Comparison of ENCODE assay signal across 11 cellular contexts in the genomic region with DNA sequence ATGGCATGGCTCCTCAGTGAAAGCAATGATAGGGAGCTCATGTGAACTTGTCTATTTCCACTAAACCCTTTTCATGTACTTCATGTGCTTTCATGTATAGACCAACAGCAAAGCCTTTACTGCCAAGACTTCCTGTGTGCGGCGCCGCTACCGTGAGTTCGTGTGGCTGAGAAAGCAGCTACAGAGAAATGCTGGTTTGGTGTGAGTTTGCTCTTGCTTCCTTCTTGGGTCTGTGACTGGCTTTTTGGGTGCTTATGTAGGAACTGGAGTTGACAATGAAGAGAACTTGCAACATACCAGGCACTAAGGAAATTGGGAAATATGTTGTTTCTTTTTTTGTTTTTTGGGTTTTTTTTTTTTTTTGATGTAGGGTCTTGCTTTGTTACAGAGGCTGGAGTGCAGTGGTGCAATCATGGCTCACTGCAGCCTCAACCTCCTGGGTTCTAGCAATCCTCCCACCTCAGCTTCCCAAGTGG. TPM values are rescaled to one million over a fixed set of nuclear protein-coding genes. Genes with fewer than 3 reads are reported as not detected.
DNase-seq lines count a peak whose midpoint lies in the region; ATAC-seq and TF ChIP-seq lines count a peak whose summit lies in the region.
"Had no signal": no experiment of that assay in that cellular context is flagged by ENCODE, and none has a peak within 500 bp of the region (broad histone marks: within the 10 kb centered on the region; RNA-seq: fewer than 3 reads in every experiment).

No MANE protein-coding gene starts in this region.

- 84% methylated on average over 5 of the region's 5 CpGs for WGBS in right cardiac atrium
- no CpG with 5 or more reads among the region's 5 CpGs for WGBS in H9 (ENCODE audit: extremely low coverage, insufficient read length, low lambda C conversion rate)

- no peak overlapping the region for H2AK5ac ChIP-seq in H9 (ENCODE audit: insufficient read length, low read length)

- peak overlapping the region in 6 of 7 donors; percentile 45 to 71 (median 54) for H3K4me3 Mint-ChIP-seq in CD8-positive, alpha-beta memory T cell
- H3K4me3 Mint-ChIP-seq in H9: no peak overlapping the region
- H3K4me3 Mint-ChIP-seq: WTC11 had no signal

- H3K4me1 Mint-ChIP-seq in CD8-positive, alpha-beta memory T cell: peaks cover 37 to 48% (median 43%) of the 10 kb centered on the region in 3 donors
- peaks cover 7 to 8% of the 10 kb centered on the region in 2 experiments for H3K4me1 Mint-ChIP-seq in H9

- H3K79me1 ChIP-seq in H9 (ENCODE audit: insufficient read depth, low read depth, low read length, poor library complexity, severe bottlenecking): peaks cover 4% of the 10 kb centered on the region

- no peak overlapping the region for H2BK20ac ChIP-seq in H9 (ENCODE audit: low read depth, low read length, poor library complexity, severe bottlenecking)

- H2BK15ac ChIP-seq in H9 (ENCODE audit: low read depth, low read length): no peak overlapping the region

- H3K4me2 ChIP-seq in H9 (ENCODE audit: insufficient read depth, insufficient read length, low read length): no peak overlapping the region

- no peak overlapping the region for H3K9ac ChIP-seq in H9 (ENCODE audit: extremely low read depth, insufficient read length, low read length)

- H4K91ac ChIP-seq in H9 (ENCODE audit: insufficient read length, low read depth, low read length): no peak overlapping the region

- H4K5ac ChIP-seq in H9 (ENCODE audit: insufficient read length, low read depth, low read length): no peak overlapping the region

- DNase-seq in CD8-positive, alpha-beta memory T cell: peak; percentile 6 to 62 (median 40)
- peak; percentile 35 for DNase-seq in activated CD4-positive, alpha-beta T cell treated with anti-CD3 and anti-CD28 coated beads for 1 hour
- DNase-seq in right cardiac atrium: peak in 2 of 3 donors; percentile 66 to 68
- DNase-seq in H9: no peak
- no peak for DNase-seq in occipital lobe (lab: John Stamatoyannopoulos, UW)
- no peak for DNase-seq in NCI-H2227 (lab: John Stamatoyannopoulos, UW; ENCODE audit: unreplicated experiment)
- DNase-seq in ureter (ENCODE audit: low spot score): no peak
- DNase-seq: COR-L47, posterior cingulate gyrus had no signal

- POLR2A ChIA-PET in CD8-positive, alpha-beta memory T cell (lab: Charles Lee): interaction anchor here (0.6 to 0.7 kb wide), 2 partner anchors 10 to 18 kb away, joined by 4 read pairs; no protein-coding TSS in a partner anchor

- no peak overlapping the region for H2AFZ ChIP-seq in H9 (ENCODE audit: low read length)

- peaks cover 8% of the 10 kb centered on the region; the same call in 1 of the 2 replicates for H3K79me2 ChIP-seq in H9 (ENCODE audit: insufficient read depth, low read length)

- no peaks in the 10 kb centered on the region for H3K27me3 ChIP-seq in CD8-positive, alpha-beta memory T cell (ENCODE audit: insufficient read depth, low read length, poor library complexity, severe bottlenecking)
- H3K27me3 ChIP-seq in right cardiac atrium (ENCODE audit: control insufficient read depth, insufficient read depth) (no peaks in the 10 kb centered on the region), H9 (ENCODE audit: insufficient read depth, low read length) (no peaks in the 10 kb centered on the region)

- H3K36me3 ChIP-seq in CD8-positive, alpha-beta memory T cell (ENCODE audit: insufficient read depth, low read length): peaks cover 13% of the 10 kb centered on the region

- ATAC-seq in HG02763 (IDR thresholded peaks at IDR 0.05; ENCODE audit: unreplicated experiment): peak; percentile 42
- ATAC-seq in right cardiac atrium: peak in 1 of 2 donors; percentile 36
- ATAC-seq: WTC11 had no signal

- no peak overlapping the region for H2BK120ac ChIP-seq in H9 (ENCODE audit: low read depth, low read length, poor library complexity, severe bottlenecking)

- no peaks in the 10 kb centered on the region for H3K9me3 ChIP-seq in CD8-positive, alpha-beta memory T cell (ENCODE audit: low read length)
- H3K9me3 ChIP-seq in right cardiac atrium (ENCODE audit: control insufficient read depth, low read length): no peaks in the 10 kb centered on the region
- no peaks in the 10 kb centered on the region for H3K9me3 ChIP-seq in H9 (ENCODE audit: control insufficient read depth, low read depth, low read length)

- no peak overlapping the region for H3K18ac ChIP-seq in H9 (ENCODE audit: insufficient read length, low read depth, low read length)

- peak overlapping the region; percentile 44 to 90 (median 85) for H3K27ac Mint-ChIP-seq in CD8-positive, alpha-beta memory T cell
- no peak overlapping the region for H3K27ac Mint-ChIP-seq in H9
- H3K27ac Mint-ChIP-seq: WTC11 had no signal

- H2BK5ac ChIP-seq in H9 (ENCODE audit: insufficient read length, low read length): no peak overlapping the region

- H3K23ac ChIP-seq in H9 (ENCODE audit: insufficient read length, low read depth, low read length): no peak overlapping the region

- CTCF ChIA-PET in CD8-positive, alpha-beta memory T cell (lab: Charles Lee): interaction anchor here (0.7 to 2.2 kb wide), 5 partner anchors 8 to 87 kb away, joined by 3 to 11 read pairs (median 3); no protein-coding TSS in a partner anchor

- H3K4me1 ChIP-seq in CD8-positive, alpha-beta memory T cell (ENCODE audit: insufficient read depth, low read length): peaks cover 30% of the 10 kb centered on the region
- H3K4me1 ChIP-seq in right cardiac atrium (ENCODE audit: control insufficient read depth, insufficient read depth, low read length) (no peaks in the 10 kb centered on the region), H9 (ENCODE audit: insufficient read depth, low read length) (peaks cover 4% of the 10 kb centered on the region; the same call in 1 of the 2 replicates)

- no peaks in the 10 kb centered on the region for H4K20me1 ChIP-seq in H9 (ENCODE audit: control insufficient read depth, insufficient read depth, insufficient read length)

- H3K56ac ChIP-seq in H9 (ENCODE audit: insufficient read length, low read depth, low read length): no peak overlapping the region

- H3K14ac ChIP-seq in H9 (ENCODE audit: insufficient read depth, low read length): no peak overlapping the region

- peaks cover 0 to 29% (median 2%) of the 10 kb centered on the region in 3 donors for H3K36me3 Mint-ChIP-seq in CD8-positive, alpha-beta memory T cell
- peaks cover 8 to 36% (median 34%) of the 10 kb centered on the region in 3 experiments; a peak in 6 of 7 replicates for H3K36me3 Mint-ChIP-seq in H9 (ENCODE audit: insufficient read depth in 1 of 3, low read depth in 3 of 3)

- no peak overlapping the region for H3K4me3 ChIP-seq in CD8-positive, alpha-beta memory T cell (ENCODE audit: low read length)
- no peak overlapping the region for H3K4me3 ChIP-seq in right cardiac atrium (ENCODE audit: low read length)

- H3K27me3 Mint-ChIP-seq in CD8-positive, alpha-beta memory T cell: no peaks in the 10 kb centered on the region
- no peaks in the 10 kb centered on the region for H3K27me3 Mint-ChIP-seq in H9 (ENCODE audit: low read depth)

- no peak for TF ChIP-seq CTCF in H9 (conservative IDR thresholded peaks at IDR 0.05)

- no peak overlapping the region for H3K4ac ChIP-seq in H9 (ENCODE audit: low read depth, low read length)

- no peak overlapping the region for H3T11ph ChIP-seq in H9 (ENCODE audit: low read length)

- H3K23me2 ChIP-seq in H9 (ENCODE audit: insufficient read length, low read depth, low read length, poor library complexity, severe bottlenecking): peaks cover 3% of the 10 kb centered on the region

- H3K9me3 Mint-ChIP-seq in CD8-positive, alpha-beta memory T cell: no peaks in the 10 kb centered on the region
- H3K9me3 Mint-ChIP-seq in H9: no peaks in the 10 kb centered on the region
- H3K9me3 Mint-ChIP-seq: WTC11 had no signal

- no peak overlapping the region for H4K8ac ChIP-seq in H9 (replicated peaks; ENCODE audit: insufficient read length, low read depth, low read length)

- H2BK12ac ChIP-seq in H9 (ENCODE audit: insufficient read length, low read depth, low read length): no peak overlapping the region

- intact Hi-C loops in right cardiac atrium (cut with DNase I): no loop called here

- no peak overlapping the region for H3K27ac ChIP-seq in CD8-positive, alpha-beta memory T cell (ENCODE audit: low read depth, low read length)
- H3K27ac ChIP-seq in right cardiac atrium (ENCODE audit: low read length) (peak overlapping the region; percentile 37), H9 (ENCODE audit: insufficient read length, low read depth, low read length) (no peak overlapping the region)

RNA-seq across cellular contexts. Expression of a gene that starts 5.7 kb away (rescaled TPM):
- total RNA-seq in CD8-positive, alpha-beta memory T cell: 10 to 100 TPM; 43.3 to 45.2 TPM
- polyA plus RNA-seq in CD8-positive, alpha-beta memory T cell: 26.5 TPM
- total RNA-seq in right cardiac atrium (10 to 100 TPM; 10.4 to 16.6 (median 13.2) TPM), H9 (2021) (20.0 and 21.7 TPM in 2 replicates), occipital lobe (10.0 TPM), ureter (24.3 TPM)
- 7.5 TPM for polyA plus RNA-seq in right cardiac atrium

RNA-seq across cellular contexts. Expression of a gene that starts 12.0 kb away (rescaled TPM):
- 10 to 100 TPM; 63.1 to 65.1 TPM for total RNA-seq in CD8-positive, alpha-beta memory T cell
- polyA plus RNA-seq in CD8-positive, alpha-beta memory T cell: 21.1 TPM
- total RNA-seq in right cardiac atrium (10 to 100 TPM; 29.2 to 37.9 (median 34.5) TPM), H9 (2021) (155 and 158 TPM in 2 replicates), occipital lobe (78.6 TPM), ureter (29.3 TPM)
- 31.1 TPM for polyA plus RNA-seq in right cardiac atrium

Comparison
In these comparisons a context has a peak if more than half of its experiments do, and no peak if none do; other contexts are left out.
1. DNase-seq: peak in CD8-positive, alpha-beta memory T cell (5 of 5), activated CD4-positive, alpha-beta T cell treated with anti-CD3 and anti-CD28 coated beads for 1 hour (single experiment) and right cardiac atrium (2 of 3); none in H9 (single experiment), occipital lobe (single experiment), NCI-H2227 (single experiment) and ureter (single experiment).
2. H3K27ac Mint-ChIP-seq: peak in CD8-positive, alpha-beta memory T cell (8 of 8); none in H9 (0 of 3).
3. H3K4me3 Mint-ChIP-seq: peak in CD8-positive, alpha-beta memory T cell (6 of 7); none in H9 (0 of 2).